In the genomic region with DNA sequence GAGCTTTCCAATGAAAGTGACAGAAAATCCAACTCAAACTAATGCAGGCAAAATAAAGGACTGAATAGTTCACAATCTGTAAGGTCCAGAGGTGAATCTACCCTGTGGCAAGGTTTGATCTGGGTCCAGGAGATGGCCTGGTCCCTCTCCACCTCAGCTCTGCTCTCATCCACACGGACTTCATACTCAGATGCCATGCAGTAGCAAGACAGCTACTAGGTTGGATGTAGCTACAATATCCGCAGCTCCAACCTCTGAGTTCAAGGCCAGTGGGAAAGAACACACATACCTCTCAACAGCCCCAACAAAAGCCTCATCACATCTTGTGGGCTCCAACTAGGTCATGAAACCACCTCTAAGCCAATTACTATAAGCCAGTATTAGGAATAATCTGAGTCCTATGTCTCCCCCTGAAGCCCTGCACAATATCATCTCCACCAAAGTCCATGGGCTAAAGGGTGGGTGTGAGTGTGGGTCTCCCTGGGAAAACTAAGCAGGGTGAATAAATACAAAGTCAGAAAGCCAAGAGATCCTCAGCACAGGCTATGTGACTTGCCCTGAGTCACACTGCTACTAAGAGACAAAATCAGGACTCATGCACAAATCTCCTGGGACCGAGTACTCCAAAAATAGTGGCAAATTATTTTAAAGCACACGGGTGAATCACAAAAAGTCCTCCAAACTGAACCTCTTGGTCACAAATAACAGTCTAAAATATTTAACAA, we compare ENCODE assay signal across 17 cellular contexts.
A peak's percentile ranks its signal among the peaks of the same experiment; 100 is the strongest.
DNase-seq lines count a peak whose midpoint lies in the region; ATAC-seq and TF ChIP-seq lines count a peak whose summit lies in the region.
"Had no signal": no experiment of that assay in that cellular context is flagged by ENCODE, and none has a peak within 500 bp of the region (broad histone marks: within the 10 kb centered on the region; RNA-seq: fewer than 3 reads in every experiment).

No MANE protein-coding gene starts in this region.

- H3K27ac ChIP-seq in SU-DHL-6 (ENCODE audit: low read depth, low read length) (peak overlapping the region; percentile 78), liver (ENCODE audit: low read depth in 1 of 2, low read length in 2 of 2) (no peak overlapping the region)
- H3K27ac ChIP-seq: lower lobe of right lung, pancreas, SJSA1 had no signal

- no peaks in the 10 kb centered on the region for H3K4me1 ChIP-seq in liver (ENCODE audit: control insufficient read depth in 4 of 4, insufficient read depth in 4 of 4, low read length in 3 of 4)
- H3K4me1 ChIP-seq: pancreas had no signal

- H3K79me2 ChIP-seq in SU-DHL-6 (ENCODE audit: insufficient read depth, low read length), result no peaks in the 10 kb centered on the region

- 68% methylated on average over 4 of the region's 4 CpGs for WGBS in liver

- H3K4me3 Mint-ChIP-seq in activated naive CD8-positive, alpha-beta T cell treated with anti-CD3 and anti-CD28 coated beads, Interleukin-2, amount 50 U/mL, for 24 hours, result no peak overlapping the region
- H3K4me3 Mint-ChIP-seq: activated CD4-positive, alpha-beta T cell treated with anti-CD3 and anti-CD28 coated beads for 36 hours had no signal

- no peaks in the 10 kb centered on the region for H3K4me1 Mint-ChIP-seq in activated naive CD8-positive, alpha-beta T cell treated with anti-CD3 and anti-CD28 coated beads, Interleukin-2, amount 50 U/mL, for 24 hours
- H3K4me1 Mint-ChIP-seq: activated CD4-positive, alpha-beta T cell treated with anti-CD3 and anti-CD28 coated beads for 36 hours had no signal

- H3K36me3 ChIP-seq in SU-DHL-6 (ENCODE audit: low read length) (no peaks in the 10 kb centered on the region), liver (ENCODE audit: control insufficient read depth in 4 of 4, insufficient read depth in 3 of 4, low read depth in 1 of 4, low read length in 3 of 4) (no peaks in the 10 kb centered on the region)
- H3K36me3 ChIP-seq: lower lobe of right lung, pancreas, SJSA1 had no signal

- peaks cover 11% of the 10 kb centered on the region; the same call in 1 of the 2 replicates for H3F3A ChIP-seq in SU-DHL-6 (ENCODE audit: insufficient read depth)

- peaks cover 12% of the 10 kb centered on the region for H3K9me3 Mint-ChIP-seq in activated naive CD8-positive, alpha-beta T cell treated with anti-CD3 and anti-CD28 coated beads, Interleukin-2, amount 50 U/mL, for 24 hours

- no peak overlapping the region for H3K27ac Mint-ChIP-seq in activated naive CD8-positive, alpha-beta T cell treated with anti-CD3 and anti-CD28 coated beads, Interleukin-2, amount 50 U/mL, for 24 hours
- H3K27ac Mint-ChIP-seq: activated CD4-positive, alpha-beta T cell treated with anti-CD3 and anti-CD28 coated beads for 36 hours had no signal

- H3K4me3 ChIP-seq in GM12865 (ENCODE audit: low read depth, low read length) (peak overlapping the region; percentile 64), SU-DHL-6 (ENCODE audit: insufficient read depth, low read length, poor library complexity, severe bottlenecking) (peak overlapping the region; percentile 16), liver (ENCODE audit: low read depth in 1 of 3, low read length in 3 of 3) (no peak overlapping the region)
- H3K4me3 ChIP-seq: pancreas, SJSA1 had no signal

- peak; percentile 63 for ATAC-seq in HG02588 (IDR thresholded peaks at IDR 0.05; ENCODE audit: unreplicated experiment)
- ATAC-seq in activated naive CD8-positive, alpha-beta T cell treated with anti-CD3 and anti-CD28 coated beads, Interleukin-2, amount 50 U/mL, for 24 hours, result no peak
- ATAC-seq: activated CD4-positive, alpha-beta T cell treated with anti-CD3 and anti-CD28 coated beads for 36 hours; pancreas had no signal

- no peaks in the 10 kb centered on the region for H3K9me2 ChIP-seq in SU-DHL-6 (replicated peaks; ENCODE audit: insufficient read depth, low read length)

- H3K36me3 Mint-ChIP-seq in activated naive CD8-positive, alpha-beta T cell treated with anti-CD3 and anti-CD28 coated beads, Interleukin-2, amount 50 U/mL, for 24 hours (ENCODE audit: low read depth), result no peaks in the 10 kb centered on the region

- peak overlapping the region; percentile 48 for H3K4me2 ChIP-seq in SU-DHL-6 (ENCODE audit: low read depth, low read length, poor library complexity, severe bottlenecking)

- no peak for TF ChIP-seq CTCF in GM12865 (IDR thresholded peaks at IDR 0.05; ENCODE audit: insufficient read depth, low read depth, low read length, missing control alignments)
- no peak for TF ChIP-seq CTCF in SU-DHL-6 (IDR thresholded peaks at IDR 0.05; ENCODE audit: insufficient read depth, low read length, poor library complexity, severe bottlenecking)
- no peak for TF ChIP-seq CTCF in liver (IDR thresholded peaks at IDR 0.05; ENCODE audit: low read depth, low read length, missing input control)

- H3K27me3 ChIP-seq in SU-DHL-6 (ENCODE audit: low read length) (no peaks in the 10 kb centered on the region), liver (ENCODE audit: control insufficient read depth in 4 of 4, insufficient read depth in 4 of 4, low read length in 3 of 4) (no peaks in the 10 kb centered on the region)
- H3K27me3 ChIP-seq: pancreas, SJSA1 had no signal

- no peak overlapping the region for H2AFZ ChIP-seq in SU-DHL-6 (ENCODE audit: low read depth, low read length, severe bottlenecking)

- no peaks in the 10 kb centered on the region for H3K27me3 Mint-ChIP-seq in activated naive CD8-positive, alpha-beta T cell treated with anti-CD3 and anti-CD28 coated beads, Interleukin-2, amount 50 U/mL, for 24 hours
- H3K27me3 Mint-ChIP-seq: activated CD4-positive, alpha-beta T cell treated with anti-CD3 and anti-CD28 coated beads for 36 hours had no signal

- no peaks in the 10 kb centered on the region for H4K20me1 ChIP-seq in SU-DHL-6 (ENCODE audit: low read depth, low read length)

- H3K9ac ChIP-seq in SU-DHL-6 (ENCODE audit: low read length), result peak overlapping the region; percentile 10; the same call in 1 of the 2 replicates
- H3K9ac ChIP-seq in liver (ENCODE audit: low read depth in 1 of 2, low read length in 2 of 2), result no peak overlapping the region

- H3K9me3 ChIP-seq in SU-DHL-6 (ENCODE audit: insufficient read depth, low read length) (peaks cover 4% of the 10 kb centered on the region; the same call in 1 of the 2 replicates), liver (ENCODE audit: control insufficient read depth in 4 of 4, low read length in 3 of 4) (no peaks in the 10 kb centered on the region)
- H3K9me3 ChIP-seq: lower lobe of right lung, pancreas, SJSA1 had no signal

- TF ChIP-seq RAD21 in liver (IDR thresholded peaks at IDR 0.05), result no peak

- DNase-seq in GM12865 (ENCODE audit: low read depth) (peak; percentile 80), kidney tubule cell (ENCODE audit: low spot score) (no peak), GDM1 (lab: John Stamatoyannopoulos, UW) (no peak), NCI-H526 (lab: John Stamatoyannopoulos, UW) (no peak)
- no peak for DNase-seq in activated naive CD8-positive, alpha-beta T cell treated with anti-CD3 and anti-CD28 coated beads, Interleukin-2, amount 50 U/mL, for 24 hours
- DNase-seq: activated CD4-positive, alpha-beta T cell treated with anti-CD3 and anti-CD28 coated beads for 36 hours; activated naive CD4-positive, alpha-beta T cell; dermis blood vessel endothelial cell; foreskin melanocyte; KG1; lower lobe of right lung; pancreas; stimulated activated CD4-positive, alpha-beta T cell treated with anti-CD3 and anti-CD28 coated beads, Interleukin-4, amount 100 ng/mL, for 24 hours had no signal

TF ChIP-seq in liver, 16 proteins besides CTCF, POLR2A, EP300 and RAD21:
- peak; percentile 14 to 67 for TF ChIP-seq HNF4A (conservative IDR thresholded peaks at IDR 0.05)
- TF ChIP-seq, protein P1, sequence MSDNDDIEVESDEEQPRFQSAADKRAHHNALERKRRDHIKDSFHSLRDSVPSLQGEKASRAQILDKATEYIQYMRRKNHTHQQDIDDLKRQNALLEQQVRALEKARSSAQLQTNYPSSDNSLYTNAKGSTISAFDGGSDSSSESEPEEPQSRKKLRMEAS (IDR thresholded peaks at IDR 0.05), result no peak

Comparison
In these comparisons a context has a peak if more than half of its experiments do, and no peak if none do; other contexts are left out.
1. H3K4me3 ChIP-seq: peak in GM12865 (single experiment) and SU-DHL-6 (single experiment); none in liver (0 of 3).